ENCODE assay signal across 1 cellular context in the genomic region with DNA sequence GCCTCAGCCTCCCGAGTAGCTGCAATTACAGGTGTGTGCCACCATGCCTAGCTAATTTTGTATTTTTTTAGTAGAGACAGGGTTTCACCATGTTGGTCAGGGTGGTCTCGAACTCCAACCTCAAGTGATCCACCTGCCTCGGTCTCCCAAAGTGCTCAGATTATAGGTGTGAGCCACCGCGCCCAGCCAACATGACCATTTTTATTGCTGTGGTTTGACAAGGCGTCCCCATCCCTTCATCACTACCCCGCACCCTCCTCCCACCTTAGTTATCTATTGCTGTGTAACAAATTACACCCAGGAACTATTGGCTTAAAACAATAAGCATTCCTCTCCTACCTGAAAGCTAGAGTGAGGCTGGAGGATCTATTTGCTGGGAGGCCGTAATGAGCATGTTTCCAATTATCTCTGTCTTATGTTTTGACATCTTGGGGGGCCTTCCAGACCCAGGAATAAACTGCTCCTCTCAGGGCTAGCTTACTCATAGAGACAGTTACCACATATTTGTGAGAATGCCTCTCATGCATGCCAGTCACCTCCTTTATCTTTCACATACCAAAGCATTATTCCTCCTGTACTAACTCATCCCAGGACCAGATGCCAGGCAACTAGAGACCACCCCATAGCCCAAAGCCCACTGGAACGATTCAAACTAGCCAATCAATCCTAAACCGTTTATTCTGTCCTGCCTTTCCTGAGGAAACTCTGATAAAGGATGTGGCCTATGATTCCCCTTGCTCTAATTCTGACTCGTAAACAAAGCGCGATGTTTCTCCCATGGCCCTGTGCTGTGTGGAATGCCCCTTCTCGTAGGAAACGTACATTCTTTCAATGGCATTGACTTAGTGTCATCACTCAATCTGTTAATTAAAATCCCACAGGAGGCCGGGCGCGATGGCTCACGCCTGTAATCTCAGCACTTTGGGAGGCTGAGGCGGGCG.
TF ChIP-seq lines count a peak whose summit lies in the region.

No MANE protein-coding gene starts in this region.

TF ChIP-seq in endothelial cell of umbilical vein, 7 proteins besides CTCF, POLR2A, EP300 and RAD21:
- TF ChIP-seq EZH2 (IDR thresholded peaks at IDR 0.05; ENCODE audit: borderline replicate concordance, low read depth, low read length, severe bottlenecking) (no peak), GATA2 (IDR thresholded peaks at IDR 0.05; ENCODE audit: insufficient read depth, insufficient read length, low read depth, low read length) (no peak), POLR2AphosphoS5 (IDR thresholded peaks at IDR 0.05; ENCODE audit: insufficient read depth, low read depth, low read length) (no peak), JUN (IDR thresholded peaks at IDR 0.05; ENCODE audit: borderline replicate concordance, insufficient read depth, insufficient read length, low read depth) (no peak), MYC (IDR thresholded peaks at IDR 0.05; ENCODE audit: low read depth, low read length) (no peak), FOS (IDR thresholded peaks at IDR 0.05; ENCODE audit: borderline replicate concordance, insufficient read depth, low read length) (no peak)
- TF ChIP-seq, protein P1, sequence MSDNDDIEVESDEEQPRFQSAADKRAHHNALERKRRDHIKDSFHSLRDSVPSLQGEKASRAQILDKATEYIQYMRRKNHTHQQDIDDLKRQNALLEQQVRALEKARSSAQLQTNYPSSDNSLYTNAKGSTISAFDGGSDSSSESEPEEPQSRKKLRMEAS (IDR thresholded peaks at IDR 0.05; ENCODE audit: insufficient read depth, insufficient read length): no peak
